ENCODE assay signal across 1 cellular context in the genomic region with DNA sequence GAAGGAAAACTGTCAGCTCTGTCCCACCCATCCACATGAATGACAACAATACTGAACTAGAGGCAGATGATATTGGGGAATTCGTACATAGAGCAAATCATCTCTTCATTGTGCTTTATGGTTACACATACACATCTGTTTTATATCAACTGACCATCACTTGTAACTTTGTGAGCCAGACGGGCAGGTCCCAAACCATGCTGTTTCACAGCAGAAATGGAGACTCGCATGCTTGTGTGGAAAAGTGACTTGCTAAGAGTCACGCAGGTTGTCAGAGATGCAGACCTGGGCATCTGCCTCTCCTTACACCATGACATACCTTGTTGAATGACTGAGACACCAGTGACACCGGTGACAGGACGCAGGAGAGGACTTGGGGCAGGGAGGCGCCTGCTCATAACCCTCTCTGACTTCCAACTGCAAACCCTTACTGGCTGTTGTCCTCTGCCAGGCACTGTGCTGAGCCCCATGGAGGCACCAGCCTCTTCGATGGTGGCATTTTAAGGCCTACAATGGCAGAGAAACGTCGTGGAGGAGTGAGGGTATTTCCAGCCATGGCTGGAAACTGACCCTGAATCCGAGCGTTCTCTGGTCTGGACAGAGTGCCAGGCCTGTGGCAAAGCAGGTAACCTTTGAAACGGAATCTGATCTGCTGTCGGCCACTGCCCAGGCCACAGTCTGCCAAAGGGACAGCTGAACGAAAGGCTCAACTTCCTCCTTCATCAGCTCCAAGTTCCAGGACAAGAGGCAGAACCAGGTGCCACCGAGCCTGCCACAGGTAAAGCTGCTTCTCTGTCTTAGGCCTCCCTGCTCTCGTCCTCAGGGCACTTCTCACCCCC.
TF ChIP-seq lines count a peak whose summit lies in the region.

No MANE protein-coding gene starts in this region.

TF ChIP-seq in HepG2, 621 proteins besides CTCF, POLR2A, EP300 and RAD21 (continued from another document and continues in another):
- TF ChIP-seq, protein P1, sequence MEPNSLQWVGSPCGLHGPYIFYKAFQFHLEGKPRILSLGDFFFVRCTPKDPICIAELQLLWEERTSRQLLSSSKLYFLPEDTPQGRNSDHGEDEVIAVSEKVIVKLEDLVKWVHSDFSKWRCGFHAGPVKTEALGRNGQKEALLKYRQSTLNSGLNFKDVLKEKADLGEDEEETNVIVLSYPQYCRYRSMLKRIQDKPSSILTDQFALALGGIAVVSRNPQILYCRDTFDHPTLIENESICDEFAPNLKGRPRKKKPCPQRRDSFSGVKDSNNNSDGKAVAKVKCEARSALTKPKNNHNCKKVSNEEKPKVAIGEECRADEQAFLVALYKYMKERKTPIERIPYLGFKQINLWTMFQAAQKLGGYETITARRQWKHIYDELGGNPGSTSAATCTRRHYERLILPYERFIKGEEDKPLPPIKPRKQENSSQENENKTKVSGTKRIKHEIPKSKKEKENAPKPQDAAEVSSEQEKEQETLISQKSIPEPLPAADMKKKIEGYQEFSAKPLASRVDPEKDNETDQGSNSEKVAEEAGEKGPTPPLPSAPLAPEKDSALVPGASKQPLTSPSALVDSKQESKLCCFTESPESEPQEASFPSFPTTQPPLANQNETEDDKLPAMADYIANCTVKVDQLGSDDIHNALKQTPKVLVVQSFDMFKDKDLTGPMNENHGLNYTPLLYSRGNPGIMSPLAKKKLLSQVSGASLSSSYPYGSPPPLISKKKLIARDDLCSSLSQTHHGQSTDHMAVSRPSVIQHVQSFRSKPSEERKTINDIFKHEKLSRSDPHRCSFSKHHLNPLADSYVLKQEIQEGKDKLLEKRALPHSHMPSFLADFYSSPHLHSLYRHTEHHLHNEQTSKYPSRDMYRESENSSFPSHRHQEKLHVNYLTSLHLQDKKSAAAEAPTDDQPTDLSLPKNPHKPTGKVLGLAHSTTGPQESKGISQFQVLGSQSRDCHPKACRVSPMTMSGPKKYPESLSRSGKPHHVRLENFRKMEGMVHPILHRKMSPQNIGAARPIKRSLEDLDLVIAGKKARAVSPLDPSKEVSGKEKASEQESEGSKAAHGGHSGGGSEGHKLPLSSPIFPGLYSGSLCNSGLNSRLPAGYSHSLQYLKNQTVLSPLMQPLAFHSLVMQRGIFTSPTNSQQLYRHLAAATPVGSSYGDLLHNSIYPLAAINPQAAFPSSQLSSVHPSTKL (CRISPR knock-in tag; IDR thresholded peaks at IDR 0.05), result no peak
- no peak for TF ChIP-seq TP53 (CRISPR knock-in tag; conservative IDR thresholded peaks at IDR 0.05)
- no peak; the same call in 1 of the 2 replicates for TF ChIP-seq ZFY (CRISPR knock-in tag; IDR thresholded peaks at IDR 0.05)
- TF ChIP-seq PTBP1 (IDR thresholded peaks at IDR 0.05; ENCODE audit: low read depth, low read length, poor library complexity, severe bottlenecking), result no peak
- TF ChIP-seq HNRNPL (IDR thresholded peaks at IDR 0.05; ENCODE audit: low read depth, low read length), result peak; percentile 86; the same call in 1 of the 2 replicates
- no peak for TF ChIP-seq ZNF543 (CRISPR knock-in tag; IDR thresholded peaks at IDR 0.05)
- TF ChIP-seq SSRP1 (CRISPR knock-in tag; IDR thresholded peaks at IDR 0.05), result peak; percentile 13; the same call in 1 of the 2 replicates
- TF ChIP-seq, protein P2, sequence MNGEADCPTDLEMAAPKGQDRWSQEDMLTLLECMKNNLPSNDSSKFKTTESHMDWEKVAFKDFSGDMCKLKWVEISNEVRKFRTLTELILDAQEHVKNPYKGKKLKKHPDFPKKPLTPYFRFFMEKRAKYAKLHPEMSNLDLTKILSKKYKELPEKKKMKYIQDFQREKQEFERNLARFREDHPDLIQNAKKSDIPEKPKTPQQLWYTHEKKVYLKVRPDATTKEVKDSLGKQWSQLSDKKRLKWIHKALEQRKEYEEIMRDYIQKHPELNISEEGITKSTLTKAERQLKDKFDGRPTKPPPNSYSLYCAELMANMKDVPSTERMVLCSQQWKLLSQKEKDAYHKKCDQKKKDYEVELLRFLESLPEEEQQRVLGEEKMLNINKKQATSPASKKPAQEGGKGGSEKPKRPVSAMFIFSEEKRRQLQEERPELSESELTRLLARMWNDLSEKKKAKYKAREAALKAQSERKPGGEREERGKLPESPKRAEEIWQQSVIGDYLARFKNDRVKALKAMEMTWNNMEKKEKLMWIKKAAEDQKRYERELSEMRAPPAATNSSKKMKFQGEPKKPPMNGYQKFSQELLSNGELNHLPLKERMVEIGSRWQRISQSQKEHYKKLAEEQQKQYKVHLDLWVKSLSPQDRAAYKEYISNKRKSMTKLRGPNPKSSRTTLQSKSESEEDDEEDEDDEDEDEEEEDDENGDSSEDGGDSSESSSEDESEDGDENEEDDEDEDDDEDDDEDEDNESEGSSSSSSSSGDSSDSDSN (CRISPR knock-in tag; IDR thresholded peaks at IDR 0.05), result 0 out of 2 replicates have a peak, but pooled peaks have one; percentile 1
- TF ChIP-seq AKNA (CRISPR knock-in tag; IDR thresholded peaks at IDR 0.05; ENCODE audit: borderline replicate concordance), result no peak
- no peak for TF ChIP-seq KAT2B (IDR thresholded peaks at IDR 0.05; ENCODE audit: borderline replicate concordance, low read depth, low read length)
- TF ChIP-seq, protein P3, sequence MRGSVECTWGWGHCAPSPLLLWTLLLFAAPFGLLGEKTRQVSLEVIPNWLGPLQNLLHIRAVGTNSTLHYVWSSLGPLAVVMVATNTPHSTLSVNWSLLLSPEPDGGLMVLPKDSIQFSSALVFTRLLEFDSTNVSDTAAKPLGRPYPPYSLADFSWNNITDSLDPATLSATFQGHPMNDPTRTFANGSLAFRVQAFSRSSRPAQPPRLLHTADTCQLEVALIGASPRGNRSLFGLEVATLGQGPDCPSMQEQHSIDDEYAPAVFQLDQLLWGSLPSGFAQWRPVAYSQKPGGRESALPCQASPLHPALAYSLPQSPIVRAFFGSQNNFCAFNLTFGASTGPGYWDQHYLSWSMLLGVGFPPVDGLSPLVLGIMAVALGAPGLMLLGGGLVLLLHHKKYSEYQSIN (CRISPR knock-in tag; IDR thresholded peaks at IDR 0.05; ENCODE audit: borderline replicate concordance), result no peak
- TF ChIP-seq SRSF1 (optimal IDR thresholded peaks at IDR 0.05; ENCODE audit: low read depth, low read length), result no peak
- TF ChIP-seq ZNF354B (CRISPR knock-in tag; IDR thresholded peaks at IDR 0.05), result no peak
- TF ChIP-seq ELF1 (CRISPR knock-in tag; IDR thresholded peaks at IDR 0.05), result no peak
- TF ChIP-seq ZBTB46 (CRISPR knock-in tag; IDR thresholded peaks at IDR 0.05; ENCODE audit: borderline replicate concordance), result no peak
- no peak for TF ChIP-seq THAP11 (CRISPR knock-in tag; IDR thresholded peaks at IDR 0.05)
- TF ChIP-seq STAT5B (CRISPR knock-in tag; IDR thresholded peaks at IDR 0.05), result no peak
- peak; percentile 63; the same call in 1 of the 2 replicates for TF ChIP-seq HIC2 (CRISPR knock-in tag; IDR thresholded peaks at IDR 0.05; ENCODE audit: low read depth)
- no peak for TF ChIP-seq ZNF687 (CRISPR knock-in tag; IDR thresholded peaks at IDR 0.05)
- TF ChIP-seq MBD4 (IDR thresholded peaks at IDR 0.05; ENCODE audit: borderline replicate concordance, low read length), result no peak
- no peak for TF ChIP-seq NFKBIZ (CRISPR knock-in tag; IDR thresholded peaks at IDR 0.05)
- TF ChIP-seq ZNF776 (CRISPR knock-in tag; IDR thresholded peaks at IDR 0.05), result 0 out of 2 replicates have a peak, but pooled peaks have one; percentile 15
- TF ChIP-seq FOSL2 (CRISPR knock-in tag; IDR thresholded peaks at IDR 0.05), result no peak
- TF ChIP-seq SRSF9 (IDR thresholded peaks at IDR 0.05; ENCODE audit: borderline replicate concordance, insufficient read depth, low read depth, low read length, poor library complexity, severe bottlenecking), result no peak
- TF ChIP-seq ZFP82 (CRISPR knock-in tag; IDR thresholded peaks at IDR 0.05; ENCODE audit: borderline replicate concordance), result no peak
- no peak for TF ChIP-seq TBX3 (IDR thresholded peaks at IDR 0.05; ENCODE audit: borderline replicate concordance)
- no peak for TF ChIP-seq TCF12 (IDR thresholded peaks at IDR 0.05)
- no peak for TF ChIP-seq TCF12 (CRISPR knock-in tag; IDR thresholded peaks at IDR 0.05)
- TF ChIP-seq NAIF1 (CRISPR knock-in tag; IDR thresholded peaks at IDR 0.05; ENCODE audit: borderline replicate concordance), result no peak
- TF ChIP-seq TBL1XR1 (IDR thresholded peaks at IDR 0.05; ENCODE audit: borderline replicate concordance, low read length, partially characterized antibody), result no peak
